In the genomic region with DNA sequence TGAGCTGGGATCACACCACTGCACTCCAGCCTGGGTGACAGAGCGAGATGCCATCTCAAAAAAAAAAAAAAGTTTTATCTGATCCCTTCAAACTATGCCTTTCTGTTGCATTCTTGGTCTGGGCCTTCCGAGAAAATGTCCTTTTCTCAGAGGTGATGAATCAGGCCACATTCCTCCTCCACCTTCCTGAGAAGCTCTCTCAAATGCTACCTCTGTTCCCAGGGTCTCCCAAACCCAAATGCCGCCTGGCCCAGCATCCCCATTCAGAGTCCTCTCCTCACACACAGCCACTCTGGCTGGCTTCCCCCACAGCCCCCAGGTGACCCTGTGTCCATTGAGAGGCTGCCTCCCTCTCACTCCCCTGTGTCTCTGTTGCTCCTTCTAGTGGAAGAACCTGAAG, we compare ENCODE assay signal across 2 cellular contexts.
TF ChIP-seq lines count a peak whose summit lies in the region.

No MANE protein-coding gene starts in this region.

TF ChIP-seq in HepG2, 621 proteins besides CTCF, POLR2A, EP300 and RAD21:
- no peak for TF ChIP-seq RXRB (CRISPR knock-in tag; IDR thresholded peaks at IDR 0.05; ENCODE audit: borderline replicate concordance)
- TF ChIP-seq NFE2 (CRISPR knock-in tag; IDR thresholded peaks at IDR 0.05), result no peak
- TF ChIP-seq ZNF878 (CRISPR knock-in tag; IDR thresholded peaks at IDR 0.05), result no peak
- no peak for TF ChIP-seq NR2F1 (CRISPR knock-in tag; IDR thresholded peaks at IDR 0.05)
- TF ChIP-seq, protein P1, sequence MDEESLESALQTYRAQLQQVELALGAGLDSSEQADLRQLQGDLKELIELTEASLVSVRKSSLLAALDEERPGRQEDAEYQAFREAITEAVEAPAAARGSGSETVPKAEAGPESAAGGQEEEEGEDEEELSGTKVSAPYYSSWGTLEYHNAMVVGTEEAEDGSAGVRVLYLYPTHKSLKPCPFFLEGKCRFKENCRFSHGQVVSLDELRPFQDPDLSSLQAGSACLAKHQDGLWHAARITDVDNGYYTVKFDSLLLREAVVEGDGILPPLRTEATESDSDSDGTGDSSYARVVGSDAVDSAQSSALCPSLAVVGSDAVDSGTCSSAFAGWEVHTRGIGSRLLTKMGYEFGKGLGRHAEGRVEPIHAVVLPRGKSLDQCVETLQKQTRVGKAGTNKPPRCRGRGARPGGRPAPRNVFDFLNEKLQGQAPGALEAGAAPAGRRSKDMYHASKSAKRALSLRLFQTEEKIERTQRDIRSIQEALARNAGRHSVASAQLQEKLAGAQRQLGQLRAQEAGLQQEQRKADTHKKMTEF (CRISPR knock-in tag; IDR thresholded peaks at IDR 0.05), result no peak
- no peak for TF ChIP-seq NCOA2 (CRISPR knock-in tag; IDR thresholded peaks at IDR 0.05)
- no peak for TF ChIP-seq ZEB1 (IDR thresholded peaks at IDR 0.05; ENCODE audit: insufficient replicate concordance, low read depth)
- no peak for TF ChIP-seq NCOR1 (IDR thresholded peaks at IDR 0.05; ENCODE audit: borderline replicate concordance, low read length)
- TF ChIP-seq RBAK (CRISPR knock-in tag; IDR thresholded peaks at IDR 0.05), result no peak
- TF ChIP-seq ZNF446 (CRISPR knock-in tag; IDR thresholded peaks at IDR 0.05), result no peak
- no peak for TF ChIP-seq SOX13 (IDR thresholded peaks at IDR 0.05)
- TF ChIP-seq SOX13 (CRISPR knock-in tag; conservative IDR thresholded peaks at IDR 0.05 in 1 of 2, IDR thresholded peaks at IDR 0.05 in 1 of 2), result no peak
- no peak for TF ChIP-seq ZNF879 (CRISPR knock-in tag; IDR thresholded peaks at IDR 0.05)
- TF ChIP-seq, protein P2, sequence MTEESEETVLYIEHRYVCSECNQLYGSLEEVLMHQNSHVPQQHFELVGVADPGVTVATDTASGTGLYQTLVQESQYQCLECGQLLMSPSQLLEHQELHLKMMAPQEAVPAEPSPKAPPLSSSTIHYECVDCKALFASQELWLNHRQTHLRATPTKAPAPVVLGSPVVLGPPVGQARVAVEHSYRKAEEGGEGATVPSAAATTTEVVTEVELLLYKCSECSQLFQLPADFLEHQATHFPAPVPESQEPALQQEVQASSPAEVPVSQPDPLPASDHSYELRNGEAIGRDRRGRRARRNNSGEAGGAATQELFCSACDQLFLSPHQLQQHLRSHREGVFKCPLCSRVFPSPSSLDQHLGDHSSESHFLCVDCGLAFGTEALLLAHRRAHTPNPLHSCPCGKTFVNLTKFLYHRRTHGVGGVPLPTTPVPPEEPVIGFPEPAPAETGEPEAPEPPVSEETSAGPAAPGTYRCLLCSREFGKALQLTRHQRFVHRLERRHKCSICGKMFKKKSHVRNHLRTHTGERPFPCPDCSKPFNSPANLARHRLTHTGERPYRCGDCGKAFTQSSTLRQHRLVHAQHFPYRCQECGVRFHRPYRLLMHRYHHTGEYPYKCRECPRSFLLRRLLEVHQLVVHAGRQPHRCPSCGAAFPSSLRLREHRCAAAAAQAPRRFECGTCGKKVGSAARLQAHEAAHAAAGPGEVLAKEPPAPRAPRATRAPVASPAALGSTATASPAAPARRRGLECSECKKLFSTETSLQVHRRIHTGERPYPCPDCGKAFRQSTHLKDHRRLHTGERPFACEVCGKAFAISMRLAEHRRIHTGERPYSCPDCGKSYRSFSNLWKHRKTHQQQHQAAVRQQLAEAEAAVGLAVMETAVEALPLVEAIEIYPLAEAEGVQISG (CRISPR knock-in tag; IDR thresholded peaks at IDR 0.05), result no peak
- TF ChIP-seq NPAS2 (CRISPR knock-in tag; IDR thresholded peaks at IDR 0.05; ENCODE audit: borderline replicate concordance), result no peak
- TF ChIP-seq TP53 (CRISPR knock-in tag; conservative IDR thresholded peaks at IDR 0.05), result no peak
- no peak for TF ChIP-seq MIER2 (CRISPR knock-in tag; IDR thresholded peaks at IDR 0.05)
- TF ChIP-seq DMAP1 (CRISPR knock-in tag; IDR thresholded peaks at IDR 0.05), result no peak
- TF ChIP-seq, protein P3, sequence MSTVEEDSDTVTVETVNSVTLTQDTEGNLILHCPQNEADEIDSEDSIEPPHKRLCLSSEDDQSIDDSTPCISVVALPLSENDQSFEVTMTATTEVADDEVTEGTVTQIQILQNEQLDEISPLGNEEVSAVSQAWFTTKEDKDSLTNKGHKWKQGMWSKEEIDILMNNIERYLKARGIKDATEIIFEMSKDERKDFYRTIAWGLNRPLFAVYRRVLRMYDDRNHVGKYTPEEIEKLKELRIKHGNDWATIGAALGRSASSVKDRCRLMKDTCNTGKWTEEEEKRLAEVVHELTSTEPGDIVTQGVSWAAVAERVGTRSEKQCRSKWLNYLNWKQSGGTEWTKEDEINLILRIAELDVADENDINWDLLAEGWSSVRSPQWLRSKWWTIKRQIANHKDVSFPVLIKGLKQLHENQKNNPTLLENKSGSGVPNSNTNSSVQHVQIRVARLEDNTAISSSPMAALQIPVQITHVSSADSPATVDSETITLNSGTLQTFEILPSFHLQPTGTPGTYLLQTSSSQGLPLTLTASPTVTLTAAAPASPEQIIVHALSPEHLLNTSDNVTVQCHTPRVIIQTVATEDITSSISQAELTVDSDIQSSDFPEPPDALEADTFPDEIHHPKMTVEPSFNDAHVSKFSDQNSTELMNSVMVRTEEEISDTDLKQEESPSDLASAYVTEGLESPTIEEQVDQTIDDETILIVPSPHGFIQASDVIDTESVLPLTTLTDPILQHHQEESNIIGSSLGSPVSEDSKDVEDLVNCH (CRISPR knock-in tag; IDR thresholded peaks at IDR 0.05), result no peak

TF ChIP-seq in H1, 55 proteins besides CTCF, POLR2A, EP300 and RAD21:
- TF ChIP-seq SP4 (IDR thresholded peaks at IDR 0.05; ENCODE audit: low read length) (no peak), TBP (IDR thresholded peaks at IDR 0.05; ENCODE audit: low read depth, low read length) (no peak), SAP30 (IDR thresholded peaks at IDR 0.05; ENCODE audit: insufficient read depth, insufficient replicate concordance, low read length) (no peak), SIX5 (IDR thresholded peaks at IDR 0.05; ENCODE audit: low read depth, low read length) (no peak), POU5F1 (IDR thresholded peaks at IDR 0.05; ENCODE audit: low read depth, low read length) (no peak)
- TF ChIP-seq, protein P4, sequence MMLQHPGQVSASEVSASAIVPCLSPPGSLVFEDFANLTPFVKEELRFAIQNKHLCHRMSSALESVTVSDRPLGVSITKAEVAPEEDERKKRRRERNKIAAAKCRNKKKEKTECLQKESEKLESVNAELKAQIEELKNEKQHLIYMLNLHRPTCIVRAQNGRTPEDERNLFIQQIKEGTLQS (IDR thresholded peaks at IDR 0.05; ENCODE audit: insufficient read depth, low read depth, low read length), result no peak
